ENCODE assay signal across 2 cellular contexts in the genomic region with DNA sequence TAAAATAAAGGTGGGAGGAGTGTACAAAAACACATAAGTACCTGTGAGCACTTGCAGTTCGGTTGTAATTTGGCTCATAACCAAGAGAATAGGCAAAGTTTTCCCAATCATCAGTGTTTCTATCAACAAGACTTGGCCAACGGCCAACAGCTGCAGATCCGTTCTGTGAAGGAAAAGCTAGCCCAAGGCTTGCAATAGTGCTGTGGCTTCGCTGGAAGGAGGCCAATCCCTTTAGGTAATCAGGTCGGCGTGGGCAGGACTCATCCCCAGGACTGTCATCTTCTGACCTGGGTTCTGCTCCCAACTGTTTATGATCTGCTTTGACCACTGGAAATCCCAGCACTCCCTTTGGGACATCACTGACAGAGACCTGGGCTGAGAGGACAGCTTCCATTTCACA.
TF ChIP-seq lines count a peak whose summit lies in the region.

No MANE protein-coding gene starts in this region.

TF ChIP-seq in HepG2, 621 proteins besides CTCF, POLR2A, EP300 and RAD21:
- no peak for TF ChIP-seq PHF8 (CRISPR knock-in tag; IDR thresholded peaks at IDR 0.05)
- TF ChIP-seq, protein P1, sequence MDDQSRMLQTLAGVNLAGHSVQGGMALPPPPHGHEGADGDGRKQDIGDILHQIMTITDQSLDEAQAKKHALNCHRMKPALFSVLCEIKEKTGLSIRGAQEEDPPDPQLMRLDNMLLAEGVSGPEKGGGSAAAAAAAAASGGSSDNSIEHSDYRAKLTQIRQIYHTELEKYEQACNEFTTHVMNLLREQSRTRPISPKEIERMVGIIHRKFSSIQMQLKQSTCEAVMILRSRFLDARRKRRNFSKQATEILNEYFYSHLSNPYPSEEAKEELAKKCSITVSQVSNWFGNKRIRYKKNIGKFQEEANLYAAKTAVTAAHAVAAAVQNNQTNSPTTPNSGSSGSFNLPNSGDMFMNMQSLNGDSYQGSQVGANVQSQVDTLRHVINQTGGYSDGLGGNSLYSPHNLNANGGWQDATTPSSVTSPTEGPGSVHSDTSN (CRISPR knock-in tag; IDR thresholded peaks at IDR 0.05; ENCODE audit: borderline replicate concordance): no peak
- TF ChIP-seq JUND (CRISPR knock-in tag; IDR thresholded peaks at IDR 0.05): no peak
- TF ChIP-seq ZNF737 (CRISPR knock-in tag; IDR thresholded peaks at IDR 0.05; ENCODE audit: borderline replicate concordance): no peak
- TF ChIP-seq MTF1 (CRISPR knock-in tag; IDR thresholded peaks at IDR 0.05): no peak
- no peak for TF ChIP-seq MLLT10 (CRISPR knock-in tag; IDR thresholded peaks at IDR 0.05)
- TF ChIP-seq JARID2 (CRISPR knock-in tag; IDR thresholded peaks at IDR 0.05; ENCODE audit: insufficient replicate concordance): no peak
- no peak for TF ChIP-seq SAFB2 (CRISPR knock-in tag; IDR thresholded peaks at IDR 0.05; ENCODE audit: borderline replicate concordance, low read depth)
- no peak for TF ChIP-seq ZNF292 (CRISPR knock-in tag; IDR thresholded peaks at IDR 0.05; ENCODE audit: borderline replicate concordance, low read depth)
- no peak for TF ChIP-seq NAIF1 (CRISPR knock-in tag; IDR thresholded peaks at IDR 0.05; ENCODE audit: borderline replicate concordance)
- TF ChIP-seq ATF7 (IDR thresholded peaks at IDR 0.05): no peak
- TF ChIP-seq ATF7 (CRISPR knock-in tag; IDR thresholded peaks at IDR 0.05): no peak
- TF ChIP-seq NR2F6 (IDR thresholded peaks at IDR 0.05): no peak
- TF ChIP-seq NR2F6 (CRISPR knock-in tag; IDR thresholded peaks at IDR 0.05): no peak
- TF ChIP-seq, protein P2, sequence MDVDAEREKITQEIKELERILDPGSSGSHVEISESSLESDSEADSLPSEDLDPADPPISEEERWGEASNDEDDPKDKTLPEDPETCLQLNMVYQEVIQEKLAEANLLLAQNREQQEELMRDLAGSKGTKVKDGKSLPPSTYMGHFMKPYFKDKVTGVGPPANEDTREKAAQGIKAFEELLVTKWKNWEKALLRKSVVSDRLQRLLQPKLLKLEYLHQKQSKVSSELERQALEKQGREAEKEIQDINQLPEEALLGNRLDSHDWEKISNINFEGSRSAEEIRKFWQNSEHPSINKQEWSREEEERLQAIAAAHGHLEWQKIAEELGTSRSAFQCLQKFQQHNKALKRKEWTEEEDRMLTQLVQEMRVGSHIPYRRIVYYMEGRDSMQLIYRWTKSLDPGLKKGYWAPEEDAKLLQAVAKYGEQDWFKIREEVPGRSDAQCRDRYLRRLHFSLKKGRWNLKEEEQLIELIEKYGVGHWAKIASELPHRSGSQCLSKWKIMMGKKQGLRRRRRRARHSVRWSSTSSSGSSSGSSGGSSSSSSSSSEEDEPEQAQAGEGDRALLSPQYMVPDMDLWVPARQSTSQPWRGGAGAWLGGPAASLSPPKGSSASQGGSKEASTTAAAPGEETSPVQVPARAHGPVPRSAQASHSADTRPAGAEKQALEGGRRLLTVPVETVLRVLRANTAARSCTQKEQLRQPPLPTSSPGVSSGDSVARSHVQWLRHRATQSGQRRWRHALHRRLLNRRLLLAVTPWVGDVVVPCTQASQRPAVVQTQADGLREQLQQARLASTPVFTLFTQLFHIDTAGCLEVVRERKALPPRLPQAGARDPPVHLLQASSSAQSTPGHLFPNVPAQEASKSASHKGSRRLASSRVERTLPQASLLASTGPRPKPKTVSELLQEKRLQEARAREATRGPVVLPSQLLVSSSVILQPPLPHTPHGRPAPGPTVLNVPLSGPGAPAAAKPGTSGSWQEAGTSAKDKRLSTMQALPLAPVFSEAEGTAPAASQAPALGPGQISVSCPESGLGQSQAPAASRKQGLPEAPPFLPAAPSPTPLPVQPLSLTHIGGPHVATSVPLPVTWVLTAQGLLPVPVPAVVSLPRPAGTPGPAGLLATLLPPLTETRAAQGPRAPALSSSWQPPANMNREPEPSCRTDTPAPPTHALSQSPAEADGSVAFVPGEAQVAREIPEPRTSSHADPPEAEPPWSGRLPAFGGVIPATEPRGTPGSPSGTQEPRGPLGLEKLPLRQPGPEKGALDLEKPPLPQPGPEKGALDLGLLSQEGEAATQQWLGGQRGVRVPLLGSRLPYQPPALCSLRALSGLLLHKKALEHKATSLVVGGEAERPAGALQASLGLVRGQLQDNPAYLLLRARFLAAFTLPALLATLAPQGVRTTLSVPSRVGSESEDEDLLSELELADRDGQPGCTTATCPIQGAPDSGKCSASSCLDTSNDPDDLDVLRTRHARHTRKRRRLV (CRISPR knock-in tag; IDR thresholded peaks at IDR 0.05): no peak
- TF ChIP-seq KLF13 (CRISPR knock-in tag; IDR thresholded peaks at IDR 0.05): no peak
- no peak for TF ChIP-seq ZNF337 (CRISPR knock-in tag; IDR thresholded peaks at IDR 0.05; ENCODE audit: borderline replicate concordance, low read depth)
- TF ChIP-seq RXRA (CRISPR knock-in tag; IDR thresholded peaks at IDR 0.05): no peak
- TF ChIP-seq, protein P3, sequence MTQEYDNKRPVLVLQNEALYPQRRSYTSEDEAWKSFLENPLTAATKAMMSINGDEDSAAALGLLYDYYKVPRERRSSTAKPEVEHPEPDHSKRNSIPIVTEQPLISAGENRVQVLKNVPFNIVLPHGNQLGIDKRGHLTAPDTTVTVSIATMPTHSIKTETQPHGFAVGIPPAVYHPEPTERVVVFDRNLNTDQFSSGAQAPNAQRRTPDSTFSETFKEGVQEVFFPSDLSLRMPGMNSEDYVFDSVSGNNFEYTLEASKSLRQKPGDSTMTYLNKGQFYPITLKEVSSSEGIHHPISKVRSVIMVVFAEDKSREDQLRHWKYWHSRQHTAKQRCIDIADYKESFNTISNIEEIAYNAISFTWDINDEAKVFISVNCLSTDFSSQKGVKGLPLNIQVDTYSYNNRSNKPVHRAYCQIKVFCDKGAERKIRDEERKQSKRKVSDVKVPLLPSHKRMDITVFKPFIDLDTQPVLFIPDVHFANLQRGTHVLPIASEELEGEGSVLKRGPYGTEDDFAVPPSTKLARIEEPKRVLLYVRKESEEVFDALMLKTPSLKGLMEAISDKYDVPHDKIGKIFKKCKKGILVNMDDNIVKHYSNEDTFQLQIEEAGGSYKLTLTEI (CRISPR knock-in tag; conservative IDR thresholded peaks at IDR 0.05): no peak

TF ChIP-seq in K562, 482 proteins besides CTCF, POLR2A, EP300 and RAD21:
- peak; percentile 88 for TF ChIP-seq NFIC (IDR thresholded peaks at IDR 0.05)
- TF ChIP-seq NFIX (CRISPR knock-in tag; IDR thresholded peaks at IDR 0.05; ENCODE audit: low read depth): 0 out of 2 replicates have a peak, but pooled peaks have one; percentile 16
- TF ChIP-seq SMARCC2 (IDR thresholded peaks at IDR 0.05; ENCODE audit: low read depth): no peak
